In the genomic region with DNA sequence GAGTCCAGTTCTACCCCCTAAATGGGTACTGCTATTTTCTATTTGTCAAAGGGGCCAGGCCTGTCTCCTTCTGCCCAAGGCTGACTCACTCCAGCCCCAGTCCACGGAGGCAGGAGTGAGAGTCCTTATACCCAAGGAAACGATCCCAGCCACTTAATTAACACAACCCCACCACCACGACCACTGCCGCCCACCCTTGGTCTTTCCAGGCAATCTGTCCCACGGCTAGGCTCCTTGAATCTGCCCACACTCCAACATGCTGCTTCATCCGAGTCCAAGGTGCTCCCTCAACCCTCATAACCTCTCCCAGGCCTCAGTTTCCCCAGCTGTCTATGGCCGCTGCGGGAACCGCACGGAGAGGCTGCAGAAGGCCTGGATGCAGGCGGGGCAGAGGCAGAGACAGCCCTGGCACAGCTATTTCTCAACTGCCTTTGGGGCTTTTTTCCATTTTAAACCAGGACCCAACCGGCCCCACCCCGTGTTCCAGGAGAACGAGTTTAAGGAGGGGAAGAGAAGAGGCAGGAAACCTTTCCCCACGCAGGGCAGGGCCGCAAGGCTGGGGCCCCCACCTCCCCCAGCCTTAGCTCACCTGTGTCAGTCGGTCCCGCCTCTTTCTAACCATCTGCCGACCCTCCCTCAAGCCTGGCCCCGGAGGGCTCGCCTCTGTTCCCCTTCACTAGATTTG, we compare ENCODE assay signal across 8 cellular contexts. TPM values are rescaled to one million over a fixed set of nuclear protein-coding genes. Genes with fewer than 3 reads are reported as not detected.
DNase-seq lines count a peak whose midpoint lies in the region; ATAC-seq and TF ChIP-seq lines count a peak whose summit lies in the region.

No MANE protein-coding gene starts in this region.

- no peaks in the 10 kb centered on the region for H4K20me1 ChIP-seq in DOHH2 (ENCODE audit: control insufficient read depth, insufficient read depth, low read depth, low read length)
- H4K20me1 ChIP-seq in SK-N-SH (ENCODE audit: insufficient read depth), result peaks cover 2% of the 10 kb centered on the region; the same call in 1 of the 2 replicates

- peak overlapping the region; percentile 53 for H3K4me2 ChIP-seq in DOHH2 (ENCODE audit: low read length)
- H3K4me2 ChIP-seq in SK-N-SH, result peak overlapping the region; percentile 99

- DNase-seq in SK-N-SH (peak; percentile 9), foreskin keratinocyte (no peak), progenitor cell of endocrine pancreas (ENCODE audit: low spot score, unreplicated experiment) (no peak), inferior parietal cortex (ENCODE audit: extremely low spot score) (no peak), NCI-H1048 (lab: John Stamatoyannopoulos, UW) (no peak)

- H3K9me3 ChIP-seq in DOHH2 (ENCODE audit: control insufficient read depth, insufficient read depth, low read length), result no peaks in the 10 kb centered on the region
- no peaks in the 10 kb centered on the region for H3K9me3 ChIP-seq in SK-N-SH

- H3K27me3 ChIP-seq in DOHH2 (ENCODE audit: control insufficient read depth, low read length), result no peaks in the 10 kb centered on the region
- no peaks in the 10 kb centered on the region for H3K27me3 ChIP-seq in SK-N-SH (ENCODE audit: insufficient read depth)
- H3K27me3 ChIP-seq in foreskin keratinocyte, result no peaks in the 10 kb centered on the region

- TF ChIP-seq CTCF in DOHH2 (IDR thresholded peaks at IDR 0.05; ENCODE audit: low read depth, low read length, poor library complexity, severe bottlenecking), result no peak
- no peak for TF ChIP-seq CTCF in SK-N-SH (IDR thresholded peaks at IDR 0.05)
- TF ChIP-seq CTCF in foreskin keratinocyte (conservative IDR thresholded peaks at IDR 0.05), result no peak
- no peak for TF ChIP-seq CTCF in progenitor cell of endocrine pancreas (IDR thresholded peaks at IDR 0.05; ENCODE audit: unreplicated experiment)

- H3K27ac Mint-ChIP-seq in progenitor cell of endocrine pancreas, result no peak overlapping the region

- no peak overlapping the region for H3K27ac ChIP-seq in DOHH2 (ENCODE audit: low read depth, low read length)
- peak overlapping the region in 1 of 2 experiments; percentile 66; a peak in 1 of 4 replicates for H3K27ac ChIP-seq in SK-N-SH (ENCODE audit: low read depth in 2 of 2, low read length in 1 of 2)
- H3K27ac ChIP-seq in foreskin keratinocyte, result no peak overlapping the region

- no peaks in the 10 kb centered on the region for H3F3A ChIP-seq in DOHH2 (ENCODE audit: control insufficient read depth, insufficient read depth)
- H3F3A ChIP-seq in SK-N-SH (replicated peaks; ENCODE audit: insufficient read depth), result peaks cover under 1% of the 10 kb centered on the region

- TF ChIP-seq EP300 in SK-N-SH (IDR thresholded peaks at IDR 0.05; ENCODE audit: borderline replicate concordance in 1 of 2, low read depth in 1 of 2, low read length in 1 of 2), result no peak

- ATAC-seq in foreskin keratinocyte, result peak; percentile 8
- ATAC-seq in HG02885 (IDR thresholded peaks at IDR 0.05; ENCODE audit: poor library complexity, unreplicated experiment), result no peak
- no peak for ATAC-seq in HG02588 (IDR thresholded peaks at IDR 0.05; ENCODE audit: unreplicated experiment)

- no peaks in the 10 kb centered on the region for H3K79me2 ChIP-seq in DOHH2 (ENCODE audit: control insufficient read depth, low read length)
- H3K79me2 ChIP-seq in SK-N-SH (ENCODE audit: insufficient read depth), result no peaks in the 10 kb centered on the region

- H2AFZ ChIP-seq in SK-N-SH (ENCODE audit: low read depth), result peak overlapping the region; percentile 97; the same call in 1 of the 2 replicates

- H3K4me3 Mint-ChIP-seq in progenitor cell of endocrine pancreas (ENCODE audit: low read depth), result peak overlapping the region; percentile 81

- H3K36me3 ChIP-seq in DOHH2 (ENCODE audit: control insufficient read depth, low read length) (peaks cover 15% of the 10 kb centered on the region), SK-N-SH (replicated peaks in 1 of 2; ENCODE audit: control insufficient read depth in 1 of 2, insufficient read depth in 2 of 2, low read length in 1 of 2) (peaks cover 14% of the 10 kb centered on the region in 2 experiments)

- peak overlapping the region; percentile 78 for H3K9ac ChIP-seq in SK-N-SH

- peak overlapping the region; percentile 76 for H3K4me3 ChIP-seq in DOHH2 (ENCODE audit: low read length)
- H3K4me3 ChIP-seq in SK-N-SH (ENCODE audit: low read depth in 2 of 2, low read length in 1 of 2), result peak overlapping the region; percentile 66 to 88

- no peak for TF ChIP-seq RAD21 in SK-N-SH (IDR thresholded peaks at IDR 0.05; ENCODE audit: low read length)

- POLR2A ChIA-PET in SK-N-SH (lab: Yijun Ruan, JAX), result interaction anchor here (0.5 to 4.2 kb wide), 5 partner anchors 12 to 1444 kb away, joined by 3 to 17 read pairs (median 4); no protein-coding TSS in a partner anchor

- 30% methylated on average over 15 of the region's 21 CpGs for WGBS in SK-N-SH (ENCODE audit: low lambda C conversion rate)

- H3K4me1 Mint-ChIP-seq in progenitor cell of endocrine pancreas (ENCODE audit: low read depth), result peaks cover 9% of the 10 kb centered on the region

- H3K4me1 ChIP-seq in DOHH2 (ENCODE audit: control insufficient read depth, low read length) (peaks cover 16% of the 10 kb centered on the region), SK-N-SH (ENCODE audit: control insufficient read depth in 1 of 2, insufficient read depth in 2 of 2, low read depth in 1 of 2, low read length in 1 of 2) (peaks cover 0 to 13% of the 10 kb centered on the region in 2 experiments; a peak in 1 of 4 replicates), foreskin keratinocyte (no peaks in the 10 kb centered on the region)

- H3K9me3 Mint-ChIP-seq in progenitor cell of endocrine pancreas (ENCODE audit: low read depth), result no peaks in the 10 kb centered on the region

- H3K27me3 Mint-ChIP-seq in progenitor cell of endocrine pancreas, result no peaks in the 10 kb centered on the region

- no peaks in the 10 kb centered on the region for H3K9me2 ChIP-seq in DOHH2 (replicated peaks; ENCODE audit: control insufficient read depth, low read length)
- H3K9me2 ChIP-seq in SK-N-SH, result no peaks in the 10 kb centered on the region

- CTCF ChIA-PET in SK-N-SH (lab: Yijun Ruan, JAX), result interaction anchor here (0.9 to 2.8 kb wide), 8 partner anchors 13 to 144 kb away, joined by 3 to 16 read pairs (median 4); partner anchors contain the start of genes ANGPTL8, EPOR and ODAD3

- H3K36me3 Mint-ChIP-seq in progenitor cell of endocrine pancreas (ENCODE audit: insufficient read depth), result peaks cover 14% of the 10 kb centered on the region

TF ChIP-seq in SK-N-SH, 30 proteins besides CTCF, POLR2A, EP300 and RAD21:
- no peak for TF ChIP-seq FOXJ3 (CRISPR knock-in tag; IDR thresholded peaks at IDR 0.05)
- no peak for TF ChIP-seq RXRA (IDR thresholded peaks at IDR 0.05; ENCODE audit: borderline replicate concordance, low read depth)
- no peak for TF ChIP-seq RFX5 (IDR thresholded peaks at IDR 0.05; ENCODE audit: low read length)
- TF ChIP-seq NRF1 (IDR thresholded peaks at IDR 0.05; ENCODE audit: low read depth, low read length), result no peak
- TF ChIP-seq NFIC (IDR thresholded peaks at IDR 0.05; ENCODE audit: borderline replicate concordance), result no peak
- TF ChIP-seq TCF12 (IDR thresholded peaks at IDR 0.05), result no peak
- TF ChIP-seq PBX3 (IDR thresholded peaks at IDR 0.05), result no peak
- no peak for TF ChIP-seq RCOR1 (IDR thresholded peaks at IDR 0.05; ENCODE audit: low read length)

RNA-seq across cellular contexts. Expression of gene RAB3D, which starts 0.7 kb away (rescaled TPM):
- 25.0 and 27.0 TPM in 2 replicates for polyA plus RNA-seq in SK-N-SH (2012; rRNA removed)
- polyA plus RNA-seq in SK-N-SH (2012; cell fraction: cytosol; rRNA removed), result 11.2 and 17.2 TPM in 2 replicates
- polyA plus RNA-seq in SK-N-SH (2012; cell fraction: nucleus; rRNA removed), result 30.6 and 31.2 TPM in 2 replicates
- total RNA-seq in foreskin keratinocyte, result 25.2 and 26.9 TPM in 2 replicates
- 12.4 and 12.7 TPM in 2 replicates for polyA plus RNA-seq in foreskin keratinocyte
- 40.7 and 43.9 TPM in 2 replicates for total RNA-seq in progenitor cell of endocrine pancreas

RNA-seq across cellular contexts. Expression of gene TMEM205, which starts 7.4 kb away (rescaled TPM):
- polyA plus RNA-seq in SK-N-SH (2012; rRNA removed) (209 and 219 TPM in 2 replicates), foreskin keratinocyte (95.1 and 98.9 TPM in 2 replicates)
- 112 and 154 TPM in 2 replicates for polyA plus RNA-seq in SK-N-SH (2012; cell fraction: cytosol; rRNA removed)
- 172 and 193 TPM in 2 replicates for polyA plus RNA-seq in SK-N-SH (2012; cell fraction: nucleus; rRNA removed)
- total RNA-seq in foreskin keratinocyte (58.4 and 59.5 TPM in 2 replicates), progenitor cell of endocrine pancreas (49.8 and 51.1 TPM in 2 replicates)

RNA-seq across cellular contexts. Expression of gene CCDC159, which starts 7.6 kb away (rescaled TPM):
- 25.2 and 30.1 TPM in 2 replicates for polyA plus RNA-seq in SK-N-SH (2012; rRNA removed)
- polyA plus RNA-seq in SK-N-SH (2012; cell fraction: cytosol; rRNA removed), result 11.0 and 15.1 TPM in 2 replicates
- polyA plus RNA-seq in SK-N-SH (2012; cell fraction: nucleus; rRNA removed), result 160 and 203 TPM in 2 replicates
- 5.4 and 6.3 TPM in 2 replicates for total RNA-seq in foreskin keratinocyte
- 5.6 and 9.4 TPM in 2 replicates for polyA plus RNA-seq in foreskin keratinocyte
- total RNA-seq in progenitor cell of endocrine pancreas, result 25.0 and 27.6 TPM in 2 replicates

RNA-seq across cellular contexts. Expression of gene PLPPR2, which starts 16.5 kb away (rescaled TPM):
- polyA plus RNA-seq in SK-N-SH (2012; rRNA removed), result 18.9 and 26.2 TPM in 2 replicates
- polyA plus RNA-seq in SK-N-SH (2012; cell fraction: cytosol; rRNA removed), result 10.6 and 17.6 TPM in 2 replicates
- polyA plus RNA-seq in SK-N-SH (2012; cell fraction: nucleus; rRNA removed), result 54.9 and 71.2 TPM in 2 replicates
- total RNA-seq in foreskin keratinocyte, result 8.7 and 9.4 TPM in 2 replicates
- 10.4 and 12.2 TPM in 2 replicates for polyA plus RNA-seq in foreskin keratinocyte
- 7.9 and 10.1 TPM in 2 replicates for total RNA-seq in progenitor cell of endocrine pancreas

RNA-seq across cellular contexts. Expression of gene SWSAP1, which starts 35.8 kb away (rescaled TPM):
- polyA plus RNA-seq in SK-N-SH (2012; rRNA removed) (2.8 and 3.0 TPM in 2 replicates), foreskin keratinocyte (3.4 and 4.2 TPM in 2 replicates)
- 1.5 and 2.2 TPM in 2 replicates for polyA plus RNA-seq in SK-N-SH (2012; cell fraction: cytosol; rRNA removed)
- polyA plus RNA-seq in SK-N-SH (2012; cell fraction: nucleus; rRNA removed), result 5.3 and 6.2 TPM in 2 replicates
- total RNA-seq in foreskin keratinocyte (2.6 and 3.0 TPM in 2 replicates), progenitor cell of endocrine pancreas (3.2 and 3.3 TPM in 2 replicates)
